Comparison of ENCODE assay signal across 27 cellular contexts in the genomic region with DNA sequence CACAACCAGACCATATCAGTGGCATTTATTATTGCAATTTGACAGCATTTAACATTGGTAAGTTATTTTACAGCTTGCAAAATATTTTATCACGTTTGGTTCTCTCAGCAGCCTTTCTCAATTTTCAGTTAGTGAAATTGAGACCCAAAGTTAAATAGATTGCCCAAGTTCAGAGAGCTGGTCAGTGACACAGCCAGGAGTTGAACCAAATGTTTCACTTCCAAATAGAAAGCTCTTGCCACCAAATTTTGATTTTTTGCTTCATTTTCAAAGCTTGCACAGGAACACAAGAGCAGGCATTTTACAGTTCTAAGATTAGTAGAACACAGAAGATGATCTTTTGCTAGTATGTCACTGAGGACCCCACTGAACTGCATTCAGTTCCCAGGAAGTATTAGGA.
"Had no signal": no experiment of that assay in that cellular context is flagged by ENCODE, and none has a peak within 500 bp of the region (broad histone marks: within the 10 kb centered on the region; RNA-seq: fewer than 3 reads in every experiment).

No MANE protein-coding gene starts in this region.

- H3K4me1 Mint-ChIP-seq: naive thymus-derived CD4-positive, alpha-beta T cell had no signal

- H3K9me3 Mint-ChIP-seq: endodermal cell had no signal

- FAIRE-seq: colon, endometrium, islet of Langerhans, keratinocyte had no signal

- H3K27me3 ChIP-seq: esophagus squamous epithelium, gastrocnemius medialis had no signal

- H3K4me3 Mint-ChIP-seq: effector memory CD8-positive, alpha-beta T cell; endodermal cell; naive thymus-derived CD4-positive, alpha-beta T cell had no signal

- H3K36me3 Mint-ChIP-seq: naive thymus-derived CD4-positive, alpha-beta T cell had no signal

- H3K36me3 ChIP-seq: esophagus squamous epithelium, gastrocnemius medialis, heart right ventricle, left ventricle myocardium inferior, lower lobe of right lung had no signal

- H3K27ac ChIP-seq: coronary artery, dorsolateral prefrontal cortex, epithelial cell of prostate, esophagus squamous epithelium, gastrocnemius medialis, heart right ventricle, left ventricle myocardium inferior, lower lobe of right lung had no signal

- ATAC-seq: effector memory CD8-positive, alpha-beta T cell; esophagus mucosa; gastrocnemius medialis; heart right ventricle; left cardiac atrium; lower lobe of right lung; naive thymus-derived CD4-positive, alpha-beta T cell had no signal

- H3K27ac Mint-ChIP-seq: effector memory CD8-positive, alpha-beta T cell; endodermal cell; naive thymus-derived CD4-positive, alpha-beta T cell had no signal

- H3K4me3 ChIP-seq: coronary artery, dorsolateral prefrontal cortex, esophagus squamous epithelium, gastrocnemius medialis, heart right ventricle, left ventricle myocardium inferior, lower lobe of right lung had no signal

- H3K27me3 Mint-ChIP-seq: effector memory CD8-positive, alpha-beta T cell had no signal

- H3K4me1 ChIP-seq: esophagus squamous epithelium, gastrocnemius medialis, heart right ventricle, left ventricle myocardium inferior, lower lobe of right lung had no signal

- DNase-seq: dermis blood vessel endothelial cell; dorsolateral prefrontal cortex; effector CD8-positive, alpha-beta T cell; effector memory CD8-positive, alpha-beta T cell; endodermal cell; erythroblast; esophagus squamous epithelium; foreskin fibroblast; foreskin melanocyte; gastrocnemius medialis; glutamatergic neuron; head of caudate nucleus; heart right ventricle; hippocampal formation; left cardiac atrium; left ventricle myocardium inferior; lower lobe of right lung; mesenchymal stem cell; midbrain; naive thymus-derived CD4-positive, alpha-beta T cell had no signal
